Comparison of ENCODE assay signal across 18 cellular contexts in genomic region chr6:154450498-154450897, GRCh38. TPM values are rescaled to one million over a fixed set of nuclear protein-coding genes. Genes with fewer than 3 reads are reported as not detected.
A peak's percentile ranks its signal among the peaks of the same experiment; 100 is the strongest.
DNase-seq lines count a peak whose midpoint lies in the region; ATAC-seq and TF ChIP-seq lines count a peak whose summit lies in the region.
"Had no signal": no experiment of that assay in that cellular context is flagged by ENCODE, and none has a peak within 500 bp of the region (broad histone marks: within the 10 kb centered on the region; RNA-seq: fewer than 3 reads in every experiment).

No MANE protein-coding gene starts in this region.

- WGBS in heart left ventricle, 4 donors: 83 to 97% (median 86%) methylated on average over 3 of the region's 3 CpGs

- TF ChIP-seq CTCF in VCaP (conservative IDR thresholded peaks at IDR 0.05) (no peak), left lung (IDR thresholded peaks at IDR 0.05) (no peak), heart left ventricle (IDR thresholded peaks at IDR 0.05) (no peak)

- H3K27me3 ChIP-seq in rectal smooth muscle tissue (ENCODE audit: control insufficient read depth, insufficient read depth, low read length) (no peaks in the 10 kb centered on the region), left lung (no peaks in the 10 kb centered on the region), heart left ventricle (no peaks in the 10 kb centered on the region)

- peak overlapping the region; percentile 69 for H3K27ac ChIP-seq in VCaP
- H3K27ac ChIP-seq in rectal smooth muscle tissue (ENCODE audit: low read depth, low read length): peak overlapping the region; percentile 1
- H3K27ac ChIP-seq in left lung: no peak overlapping the region
- H3K27ac ChIP-seq in heart left ventricle: peak overlapping the region in 1 of 12 donors; percentile 73

- H3K9me3 ChIP-seq in left lung (no peaks in the 10 kb centered on the region), heart left ventricle (no peaks in the 10 kb centered on the region)

- DNase-seq in NCI-H2196 (lab: John Stamatoyannopoulos, UW; ENCODE audit: unreplicated experiment) (peak; percentile 28), NCI-H2196 treated with DMSO at 0.1 percent for 48 hours (lab: John Stamatoyannopoulos, UW; ENCODE audit: unreplicated experiment) (no peak), NCI-H2081 (lab: John Stamatoyannopoulos, UW) (peak; percentile 84 to 93), left lung (no peak), heart left ventricle (no peak), left cardiac atrium (no peak)
- DNase-seq: CD4-positive, CD25-positive, alpha-beta regulatory T cell; H7; Kasumi-1; MV-4-11; NCI-H1417 treated with DMSO at 0.1 percent for 48 hours; NCI-H2107; NCI-H526 treated with DMSO at 0.1 percent for 48 hours had no signal

- H3K4me3 ChIP-seq in rectal smooth muscle tissue (ENCODE audit: low read length): no peak overlapping the region
- no peak overlapping the region for H3K4me3 ChIP-seq in left lung
- H3K4me3 ChIP-seq in heart left ventricle: no peak overlapping the region

- no peak for TF ChIP-seq POLR2A in heart left ventricle (IDR thresholded peaks at IDR 0.05)

- H3K9ac ChIP-seq in rectal smooth muscle tissue (ENCODE audit: low read length): no peak overlapping the region

- no peak for ATAC-seq in left lung
- ATAC-seq in heart left ventricle: no peak
- ATAC-seq in left cardiac atrium: no peak
- ATAC-seq: HepG2, Panc1, Right ventricle myocardium inferior had no signal

- H3K36me3 ChIP-seq in rectal smooth muscle tissue (ENCODE audit: control insufficient read depth, insufficient read depth, low read length) (no peaks in the 10 kb centered on the region), left lung (no peaks in the 10 kb centered on the region), heart left ventricle (peaks cover 0 to 8% (median 4%) of the 10 kb centered on the region in 9 donors)

- H3K4me1 ChIP-seq in rectal smooth muscle tissue (ENCODE audit: control insufficient read depth, insufficient read depth, low read length) (peaks cover 32% of the 10 kb centered on the region), left lung (peaks cover 6 to 8% of the 10 kb centered on the region in 2 donors), heart left ventricle (peaks cover 5 to 48% (median 20%) of the 10 kb centered on the region in 12 donors)

- intact Hi-C loops in left lung (cut with DNase I): no loop called here
- intact Hi-C loops in heart left ventricle (cut with DNase I): loop anchor here in 4 of 10 donors (5.0 to 10.0 kb wide), 3 partner anchors 54 to 298 kb away; partner anchors contain the start of gene CNKSR3 (in 1 of the 4)
- intact Hi-C loops in left cardiac atrium (cut with DNase I): no loop called here

RNA-seq across cellular contexts. Expression of gene CNKSR3, which starts 60.0 kb away (rescaled TPM):
- total RNA-seq in left lung: 10 to 100 TPM; 10.5 to 13.4 TPM
- 10 to 100 TPM in 8 of 9 donors, 1 to 10 TPM in 1; 9.6 to 30.7 (median 22.9) TPM for total RNA-seq in heart left ventricle
- polyA plus RNA-seq in heart left ventricle: 1 to 10 TPM; 5.9 to 9.8 TPM
- 10 to 100 TPM; 16.6 to 18.8 TPM for total RNA-seq in left cardiac atrium
- polyA plus RNA-seq: CD4-positive, CD25-positive, alpha-beta regulatory T cell had no signal

Comparison
In these comparisons a context has a peak if more than half of its experiments do, and no peak if none do; other contexts are left out.
1. DNase-seq: peak in NCI-H2196 (single experiment) and NCI-H2081 (2 of 2); none in NCI-H2196 treated with DMSO at 0.1 percent for 48 hours (single experiment), left lung (0 of 2), heart left ventricle (0 of 5) and left cardiac atrium (single experiment).
2. H3K27ac ChIP-seq: peak in VCaP (single experiment) and rectal smooth muscle tissue (single experiment); none in left lung (0 of 2).